10 cellular contexts compared by ENCODE assay signal in genomic region chr18:21489119-21489750, GRCh38.
DNase-seq lines count a peak whose midpoint lies in the region; ATAC-seq and TF ChIP-seq lines count a peak whose summit lies in the region.
"Had no signal": no experiment of that assay in that cellular context is flagged by ENCODE, and none has a peak within 500 bp of the region (broad histone marks: within the 10 kb centered on the region; RNA-seq: fewer than 3 reads in every experiment).

No MANE protein-coding gene starts in this region.

- no peak overlapping the region for H2AFZ ChIP-seq in OCI-LY7 (ENCODE audit: low read length)

- H3K4me2 ChIP-seq in OCI-LY7 (ENCODE audit: low read length) = no peak overlapping the region

- no peak overlapping the region for H3K4me3 Mint-ChIP-seq in activated CD8-positive, alpha-beta memory T cell treated with anti-CD3 and anti-CD28 coated beads, Interleukin-2, amount 10 ng/mL, durations not matched to agents 7 days and 5 days
- H3K4me3 Mint-ChIP-seq: central memory CD8-positive, alpha-beta T cell; stimulated activated naive CD8-positive, alpha-beta T cell treated with anti-CD3 and anti-CD28 coated beads, Interleukin-15, Interleukin-2, amounts not matched to agents 100 ng/mL and 50 ng/mL, for 24 hours had no signal

- no TSS peak for BruUV-seq in OCI-LY7 (replicated peaks; lab: Mats Ljungman, UMichigan)

- 44 to 52% methylated on average over 6 of the region's 6 CpGs for WGBS in tibial nerve, 2 donors

- H3K27ac ChIP-seq in OCI-LY7 (ENCODE audit: low read depth, low read length, poor library complexity, severe bottlenecking) (no peak overlapping the region), tibial nerve (no peak overlapping the region)

- intact Hi-C loops in OCI-LY7 (cut with micrococcal nuclease; ENCODE audit: unreplicated experiment) = loop anchor here (1.0 to 5.0 kb wide), 2 partner anchors 363 to 467 kb away; no protein-coding TSS in a partner anchor

- no peaks in the 10 kb centered on the region for H3K27me3 ChIP-seq in tibial nerve

- no peaks in the 10 kb centered on the region for H3K36me3 ChIP-seq in OCI-LY7 (ENCODE audit: insufficient read depth, low read length)
- H3K36me3 ChIP-seq in tibial nerve = no peaks in the 10 kb centered on the region

- H3K4me3 ChIP-seq in OCI-LY7 (ENCODE audit: low read depth, low read length, poor library complexity, severe bottlenecking) (no peak overlapping the region), tibial nerve (no peak overlapping the region)

- H3K79me2 ChIP-seq in OCI-LY7 (ENCODE audit: insufficient read depth, low read depth, low read length) = no peaks in the 10 kb centered on the region

- peaks cover 5% of the 10 kb centered on the region for H3K4me1 ChIP-seq in OCI-LY7 (ENCODE audit: insufficient read depth, low read length, poor library complexity, severe bottlenecking)
- H3K4me1 ChIP-seq in tibial nerve = no peaks in the 10 kb centered on the region

- H3K9me2 ChIP-seq in OCI-LY7 (ENCODE audit: insufficient read depth, low read length) = no peaks in the 10 kb centered on the region

- peak; percentile 48 for DNase-seq in activated CD8-positive, alpha-beta memory T cell treated with anti-CD3 and anti-CD28 coated beads, Interleukin-2, amount 10 ng/mL, durations not matched to agents 7 days and 5 days
- no peak for DNase-seq in activated CD8-positive, alpha-beta memory T cell treated with anti-CD3 and anti-CD28 coated beads, Interleukin-2, amount 50 U/mL, for 48 hours
- DNase-seq in HT-29 (ENCODE audit: low spot score) (peak; percentile 51), OCI-LY7 (ENCODE audit: low spot score) (peak; percentile 67), cerebellum (ENCODE audit: low spot score) (peak; percentile 48), left lobe of liver (ENCODE audit: low spot score) (peak; percentile 58), tibial nerve (ENCODE audit: low spot score in 2 of 2) (peak in 1 of 2 donors; percentile 18)

- H3K27ac Mint-ChIP-seq in activated CD8-positive, alpha-beta memory T cell treated with anti-CD3 and anti-CD28 coated beads, Interleukin-2, amount 10 ng/mL, durations not matched to agents 7 days and 5 days = no peak overlapping the region
- H3K27ac Mint-ChIP-seq: stimulated activated naive CD8-positive, alpha-beta T cell treated with anti-CD3 and anti-CD28 coated beads, Interleukin-15, Interleukin-2, amounts not matched to agents 100 ng/mL and 50 ng/mL, for 24 hours had no signal

- TF ChIP-seq EP300 in tibial nerve (IDR thresholded peaks at IDR 0.05) = no peak

- H3K9me3 ChIP-seq in OCI-LY7 (ENCODE audit: low read length) = no peaks in the 10 kb centered on the region
- no peaks in the 10 kb centered on the region for H3K9me3 ChIP-seq in tibial nerve

- POLR2A ChIA-PET in OCI-LY7 (lab: Charles Lee) = interaction anchor here (0.5 to 1.6 kb wide), 2 partner anchors 56 to 77 kb away, joined by 3 read pairs; no protein-coding TSS in a partner anchor

- H4K20me1 ChIP-seq in OCI-LY7 (ENCODE audit: insufficient read depth, low read length) = no peaks in the 10 kb centered on the region

- no peaks in the 10 kb centered on the region for H3K36me3 Mint-ChIP-seq in activated CD8-positive, alpha-beta memory T cell treated with anti-CD3 and anti-CD28 coated beads, Interleukin-2, amount 10 ng/mL, durations not matched to agents 7 days and 5 days

- TF ChIP-seq POLR2A in tibial nerve (IDR thresholded peaks at IDR 0.05) = no peak

- no peaks in the 10 kb centered on the region for H3K9me3 Mint-ChIP-seq in activated CD8-positive, alpha-beta memory T cell treated with anti-CD3 and anti-CD28 coated beads, Interleukin-2, amount 10 ng/mL, durations not matched to agents 7 days and 5 days (ENCODE audit: low read depth)
- H3K9me3 Mint-ChIP-seq: central memory CD8-positive, alpha-beta T cell; stimulated activated naive CD8-positive, alpha-beta T cell treated with anti-CD3 and anti-CD28 coated beads, Interleukin-15, Interleukin-2, amounts not matched to agents 100 ng/mL and 50 ng/mL, for 24 hours had no signal

- ATAC-seq in activated CD8-positive, alpha-beta memory T cell treated with anti-CD3 and anti-CD28 coated beads, Interleukin-2, amount 10 ng/mL, durations not matched to agents 7 days and 5 days = no peak
- ATAC-seq in left lobe of liver (peak; percentile 99), GM21360 (IDR thresholded peaks at IDR 0.05; ENCODE audit: unreplicated experiment) (no peak)

- TF ChIP-seq CTCF in OCI-LY7 (conservative IDR thresholded peaks at IDR 0.05; ENCODE audit: low read length) (peak; percentile 93), tibial nerve (IDR thresholded peaks at IDR 0.05) (peak; percentile 19 to 48 (median 34))

- H3K27me3 Mint-ChIP-seq in activated CD8-positive, alpha-beta memory T cell treated with anti-CD3 and anti-CD28 coated beads, Interleukin-2, amount 10 ng/mL, durations not matched to agents 7 days and 5 days = peaks cover 5% of the 10 kb centered on the region

- CTCF ChIA-PET in activated CD8-positive, alpha-beta memory T cell treated with anti-CD3 and anti-CD28 coated beads, Interleukin-2, amount 10 ng/mL, durations not matched to agents 7 days and 5 days (lab: Charles Lee) = interaction anchor here (0.7 to 2.7 kb wide), 12 partner anchors 9 to 469 kb away, joined by 3 to 8 read pairs (median 3); partner anchors contain the start of genes ESCO1 and SNRPD1
- CTCF ChIA-PET in OCI-LY7 (lab: Charles Lee; ENCODE audit: unreplicated experiment) = no interaction called here

- peaks cover 7% of the 10 kb centered on the region for H3K4me1 Mint-ChIP-seq in activated CD8-positive, alpha-beta memory T cell treated with anti-CD3 and anti-CD28 coated beads, Interleukin-2, amount 10 ng/mL, durations not matched to agents 7 days and 5 days
- H3K4me1 Mint-ChIP-seq: central memory CD8-positive, alpha-beta T cell had no signal
